8 cellular contexts compared by ENCODE assay signal in genomic region chr7:142587578-142588191, GRCh38.
DNase-seq lines count a peak whose midpoint lies in the region; ATAC-seq and TF ChIP-seq lines count a peak whose summit lies in the region.

No MANE protein-coding gene starts in this region.

- H3K4me3 Mint-ChIP-seq in activated CD8-positive, alpha-beta memory T cell treated with anti-CD3 and anti-CD28 coated beads, Interleukin-2, amount 10 ng/mL, durations not matched to agents 7 days and 5 days = no peak overlapping the region
- H3K4me3 Mint-ChIP-seq in progenitor cell of endocrine pancreas (ENCODE audit: low read depth) = no peak overlapping the region
- no peak overlapping the region for H3K4me3 Mint-ChIP-seq in activated T-helper 2 cell treated with anti-CD3 and anti-CD28 coated beads, Interferon-gamma antibody, Interleukin-2, Interleukin-4, amounts not matched to agents 10 μg/mL and 5 μg/mL and 100 μg/mL, durations not matched to agents 14 hours and 24 hours and 36 hours (ENCODE audit: low read depth)

- no peak for DNase-seq in activated CD8-positive, alpha-beta memory T cell treated with anti-CD3 and anti-CD28 coated beads, Interleukin-2, amount 10 ng/mL, durations not matched to agents 7 days and 5 days
- DNase-seq in activated CD8-positive, alpha-beta memory T cell treated with anti-CD3 and anti-CD28 coated beads, Interleukin-2, amount 50 U/mL, for 48 hours = no peak
- DNase-seq in RPMI8226 (peak; percentile 85), fibroblast of peridontal ligament (ENCODE audit: extremely low read depth) (peak; percentile 73), progenitor cell of endocrine pancreas (ENCODE audit: low spot score, unreplicated experiment) (no peak)
- no peak for DNase-seq in activated T-helper 2 cell treated with anti-CD3 and anti-CD28 coated beads, Interferon-gamma antibody, Interleukin-2, Interleukin-4, amounts not matched to agents 10 μg/mL and 5 μg/mL and 100 μg/mL, durations not matched to agents 14 hours and 24 hours and 36 hours (ENCODE audit: low spot score)

- H3K27ac Mint-ChIP-seq in activated CD8-positive, alpha-beta memory T cell treated with anti-CD3 and anti-CD28 coated beads, Interleukin-2, amount 10 ng/mL, durations not matched to agents 7 days and 5 days = no peak overlapping the region
- H3K27ac Mint-ChIP-seq in progenitor cell of endocrine pancreas = no peak overlapping the region
- no peak overlapping the region for H3K27ac Mint-ChIP-seq in activated T-helper 2 cell treated with anti-CD3 and anti-CD28 coated beads, Interferon-gamma antibody, Interleukin-2, Interleukin-4, amounts not matched to agents 10 μg/mL and 5 μg/mL and 100 μg/mL, durations not matched to agents 14 hours and 24 hours and 36 hours

- ATAC-seq in activated CD8-positive, alpha-beta memory T cell treated with anti-CD3 and anti-CD28 coated beads, Interleukin-2, amount 10 ng/mL, durations not matched to agents 7 days and 5 days = peak; percentile 88
- ATAC-seq in GM19467 (IDR thresholded peaks at IDR 0.05; ENCODE audit: unreplicated experiment) (peak; percentile 89), HG03378 (IDR thresholded peaks at IDR 0.05; ENCODE audit: unreplicated experiment) (peak; percentile 75)

- no peaks in the 10 kb centered on the region for H3K27me3 Mint-ChIP-seq in activated CD8-positive, alpha-beta memory T cell treated with anti-CD3 and anti-CD28 coated beads, Interleukin-2, amount 10 ng/mL, durations not matched to agents 7 days and 5 days
- no peaks in the 10 kb centered on the region for H3K27me3 Mint-ChIP-seq in progenitor cell of endocrine pancreas
- no peaks in the 10 kb centered on the region for H3K27me3 Mint-ChIP-seq in activated T-helper 2 cell treated with anti-CD3 and anti-CD28 coated beads, Interferon-gamma antibody, Interleukin-2, Interleukin-4, amounts not matched to agents 10 μg/mL and 5 μg/mL and 100 μg/mL, durations not matched to agents 14 hours and 24 hours and 36 hours (ENCODE audit: low read depth)

- H3K4me1 Mint-ChIP-seq in activated CD8-positive, alpha-beta memory T cell treated with anti-CD3 and anti-CD28 coated beads, Interleukin-2, amount 10 ng/mL, durations not matched to agents 7 days and 5 days = peaks cover 4% of the 10 kb centered on the region
- H3K4me1 Mint-ChIP-seq in progenitor cell of endocrine pancreas (ENCODE audit: low read depth) = peaks cover 1% of the 10 kb centered on the region
- peaks cover 22% of the 10 kb centered on the region for H3K4me1 Mint-ChIP-seq in activated T-helper 2 cell treated with anti-CD3 and anti-CD28 coated beads, Interferon-gamma antibody, Interleukin-2, Interleukin-4, amounts not matched to agents 10 μg/mL and 5 μg/mL and 100 μg/mL, durations not matched to agents 14 hours and 24 hours and 36 hours (ENCODE audit: low read depth)

- peak; percentile 60 for TF ChIP-seq CTCF in progenitor cell of endocrine pancreas (IDR thresholded peaks at IDR 0.05; ENCODE audit: unreplicated experiment)

- CTCF ChIA-PET in activated CD8-positive, alpha-beta memory T cell treated with anti-CD3 and anti-CD28 coated beads, Interleukin-2, amount 10 ng/mL, durations not matched to agents 7 days and 5 days (lab: Charles Lee) = interaction anchor here (0.7 to 2.7 kb wide), 17 partner anchors 9 to 627 kb away, joined by 3 to 21 read pairs (median 4); no protein-coding TSS in a partner anchor

- intact Hi-C loops in activated T-helper 2 cell treated with anti-CD3 and anti-CD28 coated beads, Interferon-gamma antibody, Interleukin-2, Interleukin-4, amounts not matched to agents 10 μg/mL and 5 μg/mL and 100 μg/mL, durations not matched to agents 14 hours and 24 hours and 36 hours (cut with micrococcal nuclease) = loop anchor here (1.0 kb wide), 1 partner anchor 29 kb away; no protein-coding TSS in a partner anchor

- no peaks in the 10 kb centered on the region for H3K9me3 Mint-ChIP-seq in activated CD8-positive, alpha-beta memory T cell treated with anti-CD3 and anti-CD28 coated beads, Interleukin-2, amount 10 ng/mL, durations not matched to agents 7 days and 5 days (ENCODE audit: low read depth)
- H3K9me3 Mint-ChIP-seq in progenitor cell of endocrine pancreas (ENCODE audit: low read depth) = no peaks in the 10 kb centered on the region
- no peaks in the 10 kb centered on the region for H3K9me3 Mint-ChIP-seq in activated T-helper 2 cell treated with anti-CD3 and anti-CD28 coated beads, Interferon-gamma antibody, Interleukin-2, Interleukin-4, amounts not matched to agents 10 μg/mL and 5 μg/mL and 100 μg/mL, durations not matched to agents 14 hours and 24 hours and 36 hours

- H3K36me3 Mint-ChIP-seq in activated CD8-positive, alpha-beta memory T cell treated with anti-CD3 and anti-CD28 coated beads, Interleukin-2, amount 10 ng/mL, durations not matched to agents 7 days and 5 days = no peaks in the 10 kb centered on the region
- no peaks in the 10 kb centered on the region for H3K36me3 Mint-ChIP-seq in progenitor cell of endocrine pancreas (ENCODE audit: insufficient read depth)
- H3K36me3 Mint-ChIP-seq in activated T-helper 2 cell treated with anti-CD3 and anti-CD28 coated beads, Interferon-gamma antibody, Interleukin-2, Interleukin-4, amounts not matched to agents 10 μg/mL and 5 μg/mL and 100 μg/mL, durations not matched to agents 14 hours and 24 hours and 36 hours (ENCODE audit: low read depth) = no peaks in the 10 kb centered on the region

Comparison
In these comparisons a context has a peak if more than half of its experiments do, and no peak if none do; other contexts are left out.
1. DNase-seq: peak in RPMI8226 (single experiment) and fibroblast of peridontal ligament (single experiment); none in activated CD8-positive, alpha-beta memory T cell treated with anti-CD3 and anti-CD28 coated beads, Interleukin-2, amount 10 ng/mL, durations not matched to agents 7 days and 5 days (single experiment), activated CD8-positive, alpha-beta memory T cell treated with anti-CD3 and anti-CD28 coated beads, Interleukin-2, amount 50 U/mL, for 48 hours (single experiment), progenitor cell of endocrine pancreas (single experiment) and activated T-helper 2 cell treated with anti-CD3 and anti-CD28 coated beads, Interferon-gamma antibody, Interleukin-2, Interleukin-4, amounts not matched to agents 10 μg/mL and 5 μg/mL and 100 μg/mL, durations not matched to agents 14 hours and 24 hours and 36 hours (single experiment).
2. Peak in every context shown above with its lines, with median percentiles within 50 percentile points of each other: ATAC-seq.